ENCODE assay signal across 8 cellular contexts in genomic region chr3:122562923-122563716, GRCh38. TPM values are rescaled to one million over a fixed set of nuclear protein-coding genes. Genes with fewer than 3 reads are reported as not detected.
DNase-seq lines count a peak whose midpoint lies in the region; ATAC-seq, FAIRE-seq and TF ChIP-seq lines count a peak whose summit lies in the region.

No MANE protein-coding gene starts in this region.

- TF ChIP-seq CTCF in GM13976 (IDR thresholded peaks at IDR 0.05; ENCODE audit: borderline replicate concordance, control extremely low read depth, extremely low read depth, insufficient read depth, missing control alignments) (no peak), WI38 (IDR thresholded peaks at IDR 0.05; ENCODE audit: low read depth, low read length) (no peak), fibroblast of villous mesenchyme (IDR thresholded peaks at IDR 0.05; ENCODE audit: insufficient read depth, low read depth, low read length) (no peak)

- peaks cover 8 to 12% of the 10 kb centered on the region in 2 donors for H3K36me3 ChIP-seq in small intestine (ENCODE audit: control insufficient read depth in 2 of 2, insufficient read depth in 2 of 2, low read length in 2 of 2)

- DNase-seq in GM13976 (ENCODE audit: low spot score) = peak; percentile 30
- peak; percentile 19 for DNase-seq in fibroblast of villous mesenchyme (ENCODE audit: low read depth)
- no peak for DNase-seq in small intestine
- no peak for DNase-seq in T-helper 9 cell
- DNase-seq in RKO (ENCODE audit: low spot score) = no peak
- no peak for DNase-seq in HT-29 (ENCODE audit: low spot score)

- no peak for FAIRE-seq in small intestine (lab: Jason Lieb, UNC)

- peaks cover 4 to 22% of the 10 kb centered on the region in 2 donors for H3K4me1 ChIP-seq in small intestine (ENCODE audit: control insufficient read depth in 2 of 2, insufficient read depth in 1 of 2, low read depth in 1 of 2, low read length in 1 of 2)

- peak overlapping the region; percentile 98 to 99 for H3K27ac ChIP-seq in small intestine (ENCODE audit: low read depth in 1 of 2, low read length in 1 of 2)

- no peaks in the 10 kb centered on the region for H3K27me3 ChIP-seq in small intestine (ENCODE audit: control insufficient read depth in 2 of 2, insufficient read depth in 2 of 2, low read length in 2 of 2)

- peak overlapping the region; percentile 85 for H3K4me3 ChIP-seq in WI38 (ENCODE audit: low read depth, low read length)
- H3K4me3 ChIP-seq in fibroblast of villous mesenchyme (ENCODE audit: low read depth, low read length) = peak overlapping the region; percentile 87
- peak overlapping the region; percentile 95 to 99 for H3K4me3 ChIP-seq in small intestine (ENCODE audit: low read depth in 1 of 2, low read length in 2 of 2)

- ATAC-seq in HG02840 (IDR thresholded peaks at IDR 0.05; ENCODE audit: low FRiP score, unreplicated experiment) = no peak

- WGBS in small intestine, 3 donors = 24 to 34% (median 30%) methylated on average over 5 of the region's 5 CpGs

- no peaks in the 10 kb centered on the region for H3K9me3 ChIP-seq in small intestine (ENCODE audit: control insufficient read depth, low read depth)

- in situ Hi-C loops in GM13976 (cut with MboI; ENCODE audit: low sequenced_read_pairs, unreplicated experiment) = no loop called here

RNA-seq across cellular contexts. Expression of gene PARP9, which starts 1.0 kb away (rescaled TPM):
- total RNA-seq in fibroblast of villous mesenchyme = 21.3 and 34.5 TPM in 2 replicates
- polyA plus RNA-seq in small intestine = 10 to 100 TPM; 20.5 to 36.5 (median 28.4) TPM
- 14.6 and 19.9 TPM in 2 replicates for total RNA-seq in HT-29 (2014; rRNA removed; shearing (Covaris generic))

RNA-seq across cellular contexts. Expression of gene DTX3L, which starts 1.0 kb away (rescaled TPM):
- total RNA-seq in fibroblast of villous mesenchyme = 25.1 and 36.7 TPM in 2 replicates
- polyA plus RNA-seq in small intestine = 10 to 100 TPM; 10.8 to 22.9 (median 14.3) TPM
- 13.9 and 18.3 TPM in 2 replicates for total RNA-seq in HT-29 (2014; rRNA removed; shearing (Covaris generic))

RNA-seq across cellular contexts. Expression of gene PARP15, which starts 14.3 kb away (rescaled TPM):
- total RNA-seq in fibroblast of villous mesenchyme = under 0.01 TPM in 2 replicates
- polyA plus RNA-seq in small intestine = under 1 TPM; 0.22 to 0.95 (median 0.54) TPM
- total RNA-seq in HT-29 (2014; rRNA removed; shearing (Covaris generic)) = not detected in 2 replicates

RNA-seq across cellular contexts. Expression of gene KPNA1, which starts 48.4 kb away (rescaled TPM):
- 32.2 and 44.0 TPM in 2 replicates for total RNA-seq in fibroblast of villous mesenchyme
- 10 to 100 TPM; 10.5 to 13.0 (median 10.8) TPM for polyA plus RNA-seq in small intestine
- 26.4 and 26.9 TPM in 2 replicates for total RNA-seq in HT-29 (2014; rRNA removed; shearing (Covaris generic))

Comparison
In these comparisons a context has a peak if more than half of its experiments do, and no peak if none do; other contexts are left out.
1. DNase-seq: peak in GM13976 (single experiment) and fibroblast of villous mesenchyme (single experiment); none in small intestine (single experiment), T-helper 9 cell (single experiment), RKO (single experiment) and HT-29 (single experiment).
2. Peak in every context shown above with its lines, with median percentiles within 50 percentile points of each other: H3K4me3 ChIP-seq.